Comparison of ENCODE assay signal across 1 cellular context in the genomic region with DNA sequence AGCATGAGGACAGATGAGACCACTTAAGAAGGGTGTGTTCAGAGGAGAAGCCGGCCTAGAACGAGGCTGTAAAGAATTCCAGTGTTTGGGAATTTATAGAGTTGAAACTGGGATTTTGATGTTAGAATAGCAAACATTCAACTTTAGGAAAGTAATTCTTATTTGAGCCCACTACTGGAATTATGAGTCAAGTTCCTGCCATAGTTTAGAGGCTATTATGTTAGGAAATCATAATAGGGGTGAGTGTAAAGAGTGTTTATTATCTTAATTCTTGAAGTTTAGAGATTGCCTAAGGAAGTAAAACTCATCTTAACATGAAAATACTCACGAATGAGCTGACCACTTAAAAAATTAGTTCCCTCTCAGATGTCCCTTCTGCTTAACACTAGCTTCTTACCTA.
TF ChIP-seq lines count a peak whose summit lies in the region.

No MANE protein-coding gene starts in this region.

TF ChIP-seq in HepG2, 621 proteins besides CTCF, POLR2A, EP300 and RAD21:
- TF ChIP-seq, protein P1, sequence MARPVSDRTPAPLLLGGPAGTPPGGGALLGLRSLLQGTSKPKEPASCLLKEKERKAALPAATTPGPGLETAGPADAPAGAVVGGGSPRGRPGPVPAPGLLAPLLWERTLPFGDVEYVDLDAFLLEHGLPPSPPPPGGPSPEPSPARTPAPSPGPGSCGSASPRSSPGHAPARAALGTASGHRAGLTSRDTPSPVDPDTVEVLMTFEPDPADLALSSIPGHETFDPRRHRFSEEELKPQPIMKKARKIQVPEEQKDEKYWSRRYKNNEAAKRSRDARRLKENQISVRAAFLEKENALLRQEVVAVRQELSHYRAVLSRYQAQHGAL (CRISPR knock-in tag; IDR thresholded peaks at IDR 0.05; ENCODE audit: not compliant biosample characterization) = no peak
- no peak for TF ChIP-seq ATF7 (IDR thresholded peaks at IDR 0.05)
- TF ChIP-seq ATF7 (CRISPR knock-in tag; IDR thresholded peaks at IDR 0.05) = no peak
- no peak for TF ChIP-seq MTA3 (CRISPR knock-in tag; IDR thresholded peaks at IDR 0.05)
- TF ChIP-seq ZNF317 (CRISPR knock-in tag; IDR thresholded peaks at IDR 0.05) = no peak
- TF ChIP-seq, protein P2, sequence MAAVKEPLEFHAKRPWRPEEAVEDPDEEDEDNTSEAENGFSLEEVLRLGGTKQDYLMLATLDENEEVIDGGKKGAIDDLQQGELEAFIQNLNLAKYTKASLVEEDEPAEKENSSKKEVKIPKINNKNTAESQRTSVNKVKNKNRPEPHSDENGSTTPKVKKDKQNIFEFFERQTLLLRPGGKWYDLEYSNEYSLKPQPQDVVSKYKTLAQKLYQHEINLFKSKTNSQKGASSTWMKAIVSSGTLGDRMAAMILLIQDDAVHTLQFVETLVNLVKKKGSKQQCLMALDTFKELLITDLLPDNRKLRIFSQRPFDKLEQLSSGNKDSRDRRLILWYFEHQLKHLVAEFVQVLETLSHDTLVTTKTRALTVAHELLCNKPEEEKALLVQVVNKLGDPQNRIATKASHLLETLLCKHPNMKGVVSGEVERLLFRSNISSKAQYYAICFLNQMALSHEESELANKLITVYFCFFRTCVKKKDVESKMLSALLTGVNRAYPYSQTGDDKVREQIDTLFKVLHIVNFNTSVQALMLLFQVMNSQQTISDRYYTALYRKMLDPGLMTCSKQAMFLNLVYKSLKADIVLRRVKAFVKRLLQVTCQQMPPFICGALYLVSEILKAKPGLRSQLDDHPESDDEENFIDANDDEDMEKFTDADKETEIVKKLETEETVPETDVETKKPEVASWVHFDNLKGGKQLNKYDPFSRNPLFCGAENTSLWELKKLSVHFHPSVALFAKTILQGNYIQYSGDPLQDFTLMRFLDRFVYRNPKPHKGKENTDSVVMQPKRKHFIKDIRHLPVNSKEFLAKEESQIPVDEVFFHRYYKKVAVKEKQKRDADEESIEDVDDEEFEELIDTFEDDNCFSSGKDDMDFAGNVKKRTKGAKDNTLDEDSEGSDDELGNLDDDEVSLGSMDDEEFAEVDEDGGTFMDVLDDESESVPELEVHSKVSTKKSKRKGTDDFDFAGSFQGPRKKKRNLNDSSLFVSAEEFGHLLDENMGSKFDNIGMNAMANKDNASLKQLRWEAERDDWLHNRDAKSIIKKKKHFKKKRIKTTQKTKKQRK (IDR thresholded peaks at IDR 0.05; ENCODE audit: low read length) = no peak
- no peak for TF ChIP-seq SMYD3 (CRISPR knock-in tag; IDR thresholded peaks at IDR 0.05)
- TF ChIP-seq ZNF296 (CRISPR knock-in tag; conservative IDR thresholded peaks at IDR 0.05) = no peak
- no peak for TF ChIP-seq POLR2G (IDR thresholded peaks at IDR 0.05; ENCODE audit: low read depth, low read length)
- no peak for TF ChIP-seq ZFX (CRISPR knock-in tag; IDR thresholded peaks at IDR 0.05; ENCODE audit: low read depth)
- no peak for TF ChIP-seq ATRX (CRISPR knock-in tag; IDR thresholded peaks at IDR 0.05; ENCODE audit: borderline replicate concordance)
- TF ChIP-seq FOXP1 (IDR thresholded peaks at IDR 0.05) = no peak
- TF ChIP-seq FOXP1 (CRISPR knock-in tag; IDR thresholded peaks at IDR 0.05) = no peak
- TF ChIP-seq ZNF354B (CRISPR knock-in tag; IDR thresholded peaks at IDR 0.05) = no peak
- no peak for TF ChIP-seq KAT2B (IDR thresholded peaks at IDR 0.05; ENCODE audit: borderline replicate concordance, low read depth, low read length)
- TF ChIP-seq, protein P3, sequence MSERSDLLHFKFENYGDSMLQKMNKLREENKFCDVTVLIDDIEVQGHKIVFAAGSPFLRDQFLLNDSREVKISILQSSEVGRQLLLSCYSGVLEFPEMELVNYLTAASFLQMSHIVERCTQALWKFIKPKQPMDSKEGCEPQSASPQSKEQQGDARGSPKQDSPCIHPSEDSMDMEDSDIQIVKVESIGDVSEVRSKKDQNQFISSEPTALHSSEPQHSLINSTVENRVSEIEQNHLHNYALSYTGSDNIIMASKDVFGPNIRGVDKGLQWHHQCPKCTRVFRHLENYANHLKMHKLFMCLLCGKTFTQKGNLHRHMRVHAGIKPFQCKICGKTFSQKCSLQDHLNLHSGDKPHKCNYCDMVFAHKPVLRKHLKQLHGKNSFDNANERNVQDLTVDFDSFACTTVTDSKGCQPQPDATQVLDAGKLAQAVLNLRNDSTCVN (CRISPR knock-in tag; IDR thresholded peaks at IDR 0.05; ENCODE audit: borderline replicate concordance) = no peak
- TF ChIP-seq, protein P4, sequence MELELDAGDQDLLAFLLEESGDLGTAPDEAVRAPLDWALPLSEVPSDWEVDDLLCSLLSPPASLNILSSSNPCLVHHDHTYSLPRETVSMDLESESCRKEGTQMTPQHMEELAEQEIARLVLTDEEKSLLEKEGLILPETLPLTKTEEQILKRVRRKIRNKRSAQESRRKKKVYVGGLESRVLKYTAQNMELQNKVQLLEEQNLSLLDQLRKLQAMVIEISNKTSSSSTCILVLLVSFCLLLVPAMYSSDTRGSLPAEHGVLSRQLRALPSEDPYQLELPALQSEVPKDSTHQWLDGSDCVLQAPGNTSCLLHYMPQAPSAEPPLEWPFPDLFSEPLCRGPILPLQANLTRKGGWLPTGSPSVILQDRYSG (CRISPR knock-in tag; IDR thresholded peaks at IDR 0.05) = no peak
- TF ChIP-seq MTF2 (CRISPR knock-in tag; IDR thresholded peaks at IDR 0.05; ENCODE audit: borderline replicate concordance) = no peak
- TF ChIP-seq HNRNPLL (IDR thresholded peaks at IDR 0.05; ENCODE audit: low read depth, low read length, poor library complexity, severe bottlenecking) = no peak
